In the genomic region with DNA sequence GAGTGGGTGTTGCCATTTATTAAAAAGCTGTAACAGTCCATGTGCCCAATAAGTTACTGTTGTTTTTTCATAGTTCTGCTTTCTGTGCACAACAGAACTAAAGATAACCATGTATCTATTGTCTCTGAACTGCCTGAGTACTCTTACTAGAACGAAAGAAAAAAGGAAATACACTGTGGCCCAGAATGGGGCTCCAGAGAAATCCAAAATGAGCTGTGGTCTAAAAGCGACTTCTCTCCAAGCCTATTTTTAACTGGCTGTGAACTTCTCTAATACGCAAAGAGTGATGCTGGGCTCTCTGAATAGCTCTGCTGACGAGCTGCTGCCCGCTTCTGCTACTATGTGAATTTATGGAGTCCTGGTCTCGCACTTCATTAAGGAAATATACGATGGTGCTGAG, we compare ENCODE assay signal across 18 cellular contexts. TPM values are rescaled to one million over a fixed set of nuclear protein-coding genes. Genes with fewer than 3 reads are reported as not detected.
DNase-seq lines count a peak whose midpoint lies in the region; ATAC-seq and TF ChIP-seq lines count a peak whose summit lies in the region.
"Had no signal": no experiment of that assay in that cellular context is flagged by ENCODE, and none has a peak within 500 bp of the region (broad histone marks: within the 10 kb centered on the region; RNA-seq: fewer than 3 reads in every experiment).

No MANE protein-coding gene starts in this region.

- ATAC-seq in naive B cell (ENCODE audit: low read depth in 2 of 2), result peak; percentile 93 to 95
- ATAC-seq: A549 had no signal

- TF ChIP-seq CTCF in GM20000 (IDR thresholded peaks at IDR 0.05; ENCODE audit: extremely low read depth, missing control alignments) (no peak), uterus (IDR thresholded peaks at IDR 0.05) (no peak), tibial artery (IDR thresholded peaks at IDR 0.05) (no peak)

- H3K4me3 Mint-ChIP-seq in naive B cell, result peak overlapping the region in 7 of 8 donors; percentile 32 to 75 (median 47)

- no peak overlapping the region for H3K9ac ChIP-seq in BLaER1
- H3K9ac ChIP-seq: SK-N-SH had no signal

- DNase-seq in NOMO-1 treated with dmso at 0.1 percent for 144 hours (lab: John Stamatoyannopoulos, UW; ENCODE audit: unreplicated experiment), result peak; percentile 86
- peak; percentile 65 for DNase-seq in germinal center (ENCODE audit: low spot score)
- peak; percentile 74 for DNase-seq in naive B cell
- DNase-seq in GM20000 (ENCODE audit: low spot score), result no peak
- DNase-seq in H4 (ENCODE audit: low spot score), result no peak
- DNase-seq in uterus, result no peak
- DNase-seq in tibial artery, result no peak
- DNase-seq: activated CD4-positive, alpha-beta T cell treated with anti-CD3 and anti-CD28 coated beads for 4 hours; brain microvascular endothelial cell; colonic mucosa; esophagus squamous epithelium; glutamatergic neuron; NCI-H1436 treated with DMSO at 0.1 percent for 48 hours; SK-N-SH had no signal

- peaks cover 20 to 24% (median 23%) of the 10 kb centered on the region in 3 donors for H3K4me1 Mint-ChIP-seq in naive B cell

- no peaks in the 10 kb centered on the region for H3K27me3 ChIP-seq in BLaER1
- no peaks in the 10 kb centered on the region for H3K27me3 ChIP-seq in uterus
- H3K27me3 ChIP-seq in tibial artery, result no peaks in the 10 kb centered on the region
- H3K27me3 ChIP-seq: brain microvascular endothelial cell, colonic mucosa, esophagus squamous epithelium, neutrophil had no signal

- no peaks in the 10 kb centered on the region for H3K27me3 Mint-ChIP-seq in naive B cell

- H3K4me3 ChIP-seq in BLaER1 (no peak overlapping the region; the same call in 1 of the 2 replicates), uterus (no peak overlapping the region), tibial artery (no peak overlapping the region)
- H3K4me3 ChIP-seq: A549, colonic mucosa, esophagus squamous epithelium had no signal

- peak overlapping the region; percentile 72 for H3K4me2 ChIP-seq in BLaER1
- H3K4me2 ChIP-seq: A549, SK-N-SH had no signal

- peak overlapping the region in 5 of 6 donors; percentile 16 to 80 (median 74) for H3K27ac Mint-ChIP-seq in naive B cell

- H3K27ac ChIP-seq in BLaER1, result peak overlapping the region; percentile 43; the same call in 1 of the 2 replicates
- H3K27ac ChIP-seq in uterus, result peak overlapping the region in 1 of 2 donors; percentile 27
- H3K27ac ChIP-seq in tibial artery, result peak overlapping the region in 1 of 2 donors; percentile 1
- H3K27ac ChIP-seq: A549, brain microvascular endothelial cell, C4-2B, colonic mucosa, esophagus squamous epithelium, neutrophil had no signal

- H3K4me1 ChIP-seq in BLaER1 (peaks cover 24% of the 10 kb centered on the region), uterus (no peaks in the 10 kb centered on the region), tibial artery (peaks cover 0 to 5% (median 0%) of the 10 kb centered on the region in 4 donors)
- H3K4me1 ChIP-seq: A549, colonic mucosa, esophagus squamous epithelium had no signal

- H3K9me3 Mint-ChIP-seq in naive B cell, result peaks cover 1 to 9% (median 6%) of the 10 kb centered on the region in 7 donors

- TF ChIP-seq POLR2A in uterus (IDR thresholded peaks at IDR 0.05), result no peak

- H3K9me3 ChIP-seq in BLaER1, result peaks cover 35% of the 10 kb centered on the region
- no peaks in the 10 kb centered on the region for H3K9me3 ChIP-seq in uterus
- peaks cover 0 to 10% (median 8%) of the 10 kb centered on the region in 3 donors for H3K9me3 ChIP-seq in tibial artery
- H3K9me3 ChIP-seq: A549, colonic mucosa, esophagus squamous epithelium, neutrophil, SK-N-SH had no signal

- intact Hi-C loops in uterus (cut with DNase I; ENCODE audit: low total_unique reads), result no loop called here
- intact Hi-C loops in tibial artery (cut with DNase I; ENCODE audit: low total_unique reads), result no loop called here

- no peaks in the 10 kb centered on the region for H4K20me1 ChIP-seq in BLaER1

- H3K36me3 Mint-ChIP-seq in naive B cell, result peaks cover 0 to 10% of the 10 kb centered on the region in 2 donors

- H3K36me3 ChIP-seq in BLaER1 (no peaks in the 10 kb centered on the region), uterus (no peaks in the 10 kb centered on the region), tibial artery (no peaks in the 10 kb centered on the region)
- H3K36me3 ChIP-seq: brain microvascular endothelial cell, colonic mucosa, esophagus squamous epithelium, neutrophil had no signal

RNA-seq across cellular contexts. Expression of gene LPP, which starts 56.2 kb away (rescaled TPM):
- 10 to 100 TPM in 5 of 6 donors, 1 to 10 TPM in 1; 9.6 to 58.6 (median 25.4) TPM for polyA plus RNA-seq in naive B cell (ENCODE audit: low read depth in 6 of 6)
- total RNA-seq in H4 (2014; rRNA removed; shearing (Covaris generic)), result 13.5 and 28.3 TPM in 2 replicates
- 1,000 to 10,000 TPM in 1 of 4 donors, 100 to 1,000 TPM in 3; 180 to 1,374 (median 712) TPM for total RNA-seq in uterus

Comparison
In these comparisons a context has a peak if more than half of its experiments do, and no peak if none do; other contexts are left out.
1. DNase-seq: peak in NOMO-1 treated with dmso at 0.1 percent for 144 hours (single experiment), germinal center (single experiment) and naive B cell (single experiment); none in GM20000 (single experiment), H4 (single experiment), uterus (0 of 2) and tibial artery (0 of 2).